Comparison of ENCODE assay signal across 15 cellular contexts in the genomic region with DNA sequence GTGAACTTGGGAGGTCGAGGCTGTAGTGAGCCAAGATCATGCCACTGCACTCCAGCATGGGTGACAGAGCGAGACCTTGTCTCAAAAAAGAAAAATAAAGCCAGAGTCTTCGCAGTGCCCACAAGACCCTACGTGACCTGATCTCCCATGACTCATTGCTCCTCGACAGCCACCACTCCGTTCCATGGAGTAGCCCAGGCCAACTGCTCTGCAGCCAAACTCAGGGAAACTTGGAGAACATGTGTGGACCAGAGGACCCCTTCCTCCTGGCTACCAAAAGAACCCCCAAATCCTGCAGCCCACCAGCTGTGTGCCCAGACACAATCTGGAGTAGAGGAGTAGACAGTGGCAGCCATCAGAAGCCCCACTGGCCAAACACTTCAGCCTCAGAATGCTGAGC.
"Had no signal": no experiment of that assay in that cellular context is flagged by ENCODE, and none has a peak within 500 bp of the region (broad histone marks: within the 10 kb centered on the region; RNA-seq: fewer than 3 reads in every experiment).

No MANE protein-coding gene starts in this region.

- H3K4me3 Mint-ChIP-seq: activated T-cell treated with anti-CD3 and anti-CD28 coated beads, Interleukin-2, amount 50 U/mL, for 24 hours; neural crest cell had no signal

- H3K9me3 Mint-ChIP-seq: neural crest cell had no signal

- H3K27me3 Mint-ChIP-seq: activated T-cell treated with anti-CD3 and anti-CD28 coated beads, Interleukin-2, amount 50 U/mL, for 24 hours had no signal

- H3K27ac ChIP-seq: coronary artery, epithelial cell of prostate, gastroesophageal sphincter, pancreas, stomach had no signal

- H3K36me3 ChIP-seq: gastroesophageal sphincter, pancreas, stomach had no signal

- H3K9me3 ChIP-seq: gastroesophageal sphincter, pancreas, stomach had no signal

- H3K27me3 ChIP-seq: pancreas, stomach had no signal

- ATAC-seq: gastroesophageal sphincter, left ventricle myocardium superior, pancreas, SK-N-SH treated with all-trans-retinoic acid at 6 μM for 48 hours had no signal

- DNase-seq: activated CD4-positive, CD25-positive, alpha-beta regulatory T cell treated with anti-CD3 and anti-CD28 coated beads, Interleukin-2, amount 50 U/mL, for 72 hours; activated T-cell treated with anti-CD3 and anti-CD28 coated beads, Interleukin-2, amount 50 U/mL, for 24 hours; effector CD8-positive, alpha-beta T cell; kidney; left ventricle myocardium superior; mesenchymal stem cell; pancreas; stimulated activated CD4-positive, alpha-beta T cell treated with anti-CD3 and anti-CD28 coated beads, Interleukin-15, amount 100 ng/mL, for 24 hours; stimulated activated CD4-positive, alpha-beta T cell treated with anti-CD3 and anti-CD28 coated beads, Interleukin-4, amount 100 ng/mL, for 24 hours; stomach had no signal

- H3K4me3 ChIP-seq: coronary artery, gastroesophageal sphincter, pancreas, stomach had no signal
